ENCODE assay signal across 6 cellular contexts in genomic region chr13:91704398-91704797, GRCh38.
"Had no signal": no experiment of that assay in that cellular context is flagged by ENCODE, and none has a peak within 500 bp of the region (broad histone marks: within the 10 kb centered on the region; RNA-seq: fewer than 3 reads in every experiment).

No MANE protein-coding gene starts in this region.

- H3K4me1 Mint-ChIP-seq: H9 had no signal

- ATAC-seq: HepG2 had no signal

- H3K9ac ChIP-seq: GM23248 had no signal

- H2AFZ ChIP-seq: GM23248 had no signal

- DNase-seq: GM23248, GOT3, H9, HCEC 1CT, KBM-7 had no signal

- H3K4me3 Mint-ChIP-seq: H9 had no signal

- H3K4me3 ChIP-seq: GM23248 had no signal

- H3K27ac Mint-ChIP-seq: H9 had no signal

- H3K27ac ChIP-seq: GM23248 had no signal
